8 cellular contexts compared by ENCODE assay signal in the genomic region with DNA sequence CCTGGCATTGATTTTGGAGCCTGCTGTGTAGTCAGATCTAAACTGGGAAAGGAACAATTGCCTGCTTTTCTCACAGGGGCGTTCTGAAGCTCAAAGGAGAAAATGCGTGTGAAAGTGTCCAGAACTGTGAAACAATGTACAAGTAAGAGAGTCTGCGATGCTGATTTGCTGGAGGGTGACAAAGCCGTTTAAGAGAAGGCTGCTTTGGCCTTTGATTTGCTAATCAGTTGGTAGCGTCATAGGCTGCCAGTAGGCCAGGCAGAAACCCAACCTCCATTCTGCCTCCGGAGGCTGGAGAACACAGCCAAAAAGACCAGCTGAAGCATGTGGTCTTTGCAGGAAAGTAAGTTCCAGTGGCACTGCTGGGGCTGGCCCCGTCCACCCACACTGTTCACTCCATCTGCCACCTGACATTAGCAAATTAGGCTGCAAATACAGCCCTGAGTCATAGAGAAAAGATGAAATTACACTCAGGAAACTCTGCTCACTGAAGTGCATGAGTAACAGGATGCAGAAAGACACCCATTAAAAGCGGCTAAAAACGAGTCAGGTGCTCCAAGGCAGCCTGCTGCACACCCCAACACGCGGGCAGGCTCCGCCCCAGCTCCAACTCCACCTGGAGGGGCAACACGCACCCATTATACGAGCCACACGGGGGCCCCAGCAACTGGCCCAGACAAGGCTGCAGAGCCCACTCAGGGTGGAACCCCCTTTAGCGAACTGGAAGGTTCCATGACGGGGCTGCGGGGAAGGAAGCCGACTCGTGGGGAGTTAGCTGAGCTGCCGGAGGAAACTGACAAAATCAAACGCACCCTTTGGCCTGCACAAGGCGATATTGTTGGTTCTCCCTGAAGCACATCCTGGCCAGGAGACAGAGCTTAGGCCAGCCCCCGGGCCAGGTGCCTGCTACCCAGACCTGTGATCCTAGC. TPM values are rescaled to one million over a fixed set of nuclear protein-coding genes. Genes with fewer than 3 reads are reported as not detected.
DNase-seq lines count a peak whose midpoint lies in the region; ATAC-seq and TF ChIP-seq lines count a peak whose summit lies in the region.

No MANE protein-coding gene starts in this region.

- no peaks in the 10 kb centered on the region for H3K9me3 Mint-ChIP-seq in CD14-positive monocyte
- H3K9me3 Mint-ChIP-seq in activated naive CD4-positive, alpha-beta T cell treated with anti-CD3 and anti-CD28 coated beads, Interleukin-2, amount 50 U/mL, for 24 hours: no peaks in the 10 kb centered on the region

- H3K4me3 ChIP-seq in RWPE2 (ENCODE audit: severe bottlenecking) (no peak overlapping the region), ascending aorta (no peak overlapping the region)

- DNase-seq in CD14-positive monocyte (ENCODE audit: low spot score) (peak; percentile 82), RWPE2 (ENCODE audit: low spot score) (no peak), iPS-NIHi11 (ENCODE audit: low spot score) (peak; percentile 79), ascending aorta (ENCODE audit: low spot score in 2 of 2) (no peak)
- DNase-seq in stimulated activated CD4-positive, alpha-beta T cell treated with anti-CD3 and anti-CD28 coated beads, Interleukin-4, amount 100 ng/mL, for 1 hour: peak; percentile 79

- TF ChIP-seq CTCF in CD14-positive monocyte (IDR thresholded peaks at IDR 0.05) (peak; percentile 10), RWPE2 (IDR thresholded peaks at IDR 0.05; ENCODE audit: poor library complexity, severe bottlenecking) (peak; percentile 9), ascending aorta (IDR thresholded peaks at IDR 0.05) (no peak)

- H3K36me3 ChIP-seq in RWPE2 (ENCODE audit: low read depth): no peaks in the 10 kb centered on the region
- H3K36me3 ChIP-seq in ascending aorta: no peaks in the 10 kb centered on the region

- no peaks in the 10 kb centered on the region for H3K36me3 Mint-ChIP-seq in CD14-positive monocyte
- no peaks in the 10 kb centered on the region for H3K36me3 Mint-ChIP-seq in activated naive CD4-positive, alpha-beta T cell treated with anti-CD3 and anti-CD28 coated beads, Interleukin-2, amount 50 U/mL, for 24 hours

- H3K9me3 ChIP-seq in RWPE2 (ENCODE audit: severe bottlenecking) (no peaks in the 10 kb centered on the region), ascending aorta (no peaks in the 10 kb centered on the region)

- peak; percentile 74 for ATAC-seq in GM19395 (IDR thresholded peaks at IDR 0.05; ENCODE audit: unreplicated experiment)
- ATAC-seq in HG03469 (IDR thresholded peaks at IDR 0.05; ENCODE audit: unreplicated experiment): peak; percentile 57
- peak; percentile 92 for ATAC-seq in RWPE2 (ENCODE audit: low read depth)

- peak overlapping the region; percentile 1 for H3K27ac ChIP-seq in RWPE2 (ENCODE audit: poor library complexity, severe bottlenecking)
- H3K27ac ChIP-seq in ascending aorta: no peak overlapping the region

- H3K4me1 Mint-ChIP-seq in CD14-positive monocyte: peaks cover 44% of the 10 kb centered on the region
- H3K4me1 Mint-ChIP-seq in activated naive CD4-positive, alpha-beta T cell treated with anti-CD3 and anti-CD28 coated beads, Interleukin-2, amount 50 U/mL, for 24 hours: peaks cover 31% of the 10 kb centered on the region

- intact Hi-C loops in CD14-positive monocyte (cut with micrococcal nuclease): loop anchor here in 1 of 2 donors (2.0 kb wide), 1 partner anchor 13 kb away; no protein-coding TSS in a partner anchor
- intact Hi-C loops in ascending aorta (cut with DNase I): no loop called here

- H3K27me3 ChIP-seq in RWPE2 (ENCODE audit: insufficient read depth, poor library complexity, severe bottlenecking) (no peaks in the 10 kb centered on the region), ascending aorta (no peaks in the 10 kb centered on the region)

- peak overlapping the region; percentile 68 to 98 (median 91) for H3K27ac Mint-ChIP-seq in CD14-positive monocyte
- H3K27ac Mint-ChIP-seq in activated naive CD4-positive, alpha-beta T cell treated with anti-CD3 and anti-CD28 coated beads, Interleukin-2, amount 50 U/mL, for 24 hours: peak overlapping the region; percentile 97

- H3K27me3 Mint-ChIP-seq in CD14-positive monocyte (ENCODE audit: low read depth in 3 of 3): peaks cover 0 to 5% (median 3%) of the 10 kb centered on the region in 3 donors
- no peaks in the 10 kb centered on the region for H3K27me3 Mint-ChIP-seq in activated naive CD4-positive, alpha-beta T cell treated with anti-CD3 and anti-CD28 coated beads, Interleukin-2, amount 50 U/mL, for 24 hours

- peaks cover 6% of the 10 kb centered on the region for H3K4me1 ChIP-seq in RWPE2 (ENCODE audit: insufficient read depth, poor library complexity, severe bottlenecking)
- no peaks in the 10 kb centered on the region for H3K4me1 ChIP-seq in ascending aorta

- peak overlapping the region; percentile 58 to 76 for H3K4me3 Mint-ChIP-seq in CD14-positive monocyte
- peak overlapping the region; percentile 80 for H3K4me3 Mint-ChIP-seq in activated naive CD4-positive, alpha-beta T cell treated with anti-CD3 and anti-CD28 coated beads, Interleukin-2, amount 50 U/mL, for 24 hours

RNA-seq across cellular contexts. Expression of gene ZDHHC19, which starts 31.6 kb away (rescaled TPM):
- not detected for polyA plus RNA-seq in CD14-positive monocyte
- total RNA-seq in ascending aorta: not detected

RNA-seq across cellular contexts. Expression of gene SLC51A, which starts 36.7 kb away (rescaled TPM):
- 1 to 10 TPM in 1 of 2 donors, under 1 TPM in 1; 0.37 to 1.1 TPM for polyA plus RNA-seq in CD14-positive monocyte
- total RNA-seq in ascending aorta: not detected

Comparison
In these comparisons a context has a peak if more than half of its experiments do, and no peak if none do; other contexts are left out.
1. DNase-seq: peak in CD14-positive monocyte (single experiment), iPS-NIHi11 (single experiment) and stimulated activated CD4-positive, alpha-beta T cell treated with anti-CD3 and anti-CD28 coated beads, Interleukin-4, amount 100 ng/mL, for 1 hour (single experiment); none in RWPE2 (single experiment) and ascending aorta (0 of 2).
2. CTCF ChIP-seq: peak in CD14-positive monocyte (single experiment) and RWPE2 (single experiment); none in ascending aorta (0 of 3).
3. Peak in every context shown above with its lines, with median percentiles within 50 percentile points of each other: ATAC-seq.